In the genomic region with DNA sequence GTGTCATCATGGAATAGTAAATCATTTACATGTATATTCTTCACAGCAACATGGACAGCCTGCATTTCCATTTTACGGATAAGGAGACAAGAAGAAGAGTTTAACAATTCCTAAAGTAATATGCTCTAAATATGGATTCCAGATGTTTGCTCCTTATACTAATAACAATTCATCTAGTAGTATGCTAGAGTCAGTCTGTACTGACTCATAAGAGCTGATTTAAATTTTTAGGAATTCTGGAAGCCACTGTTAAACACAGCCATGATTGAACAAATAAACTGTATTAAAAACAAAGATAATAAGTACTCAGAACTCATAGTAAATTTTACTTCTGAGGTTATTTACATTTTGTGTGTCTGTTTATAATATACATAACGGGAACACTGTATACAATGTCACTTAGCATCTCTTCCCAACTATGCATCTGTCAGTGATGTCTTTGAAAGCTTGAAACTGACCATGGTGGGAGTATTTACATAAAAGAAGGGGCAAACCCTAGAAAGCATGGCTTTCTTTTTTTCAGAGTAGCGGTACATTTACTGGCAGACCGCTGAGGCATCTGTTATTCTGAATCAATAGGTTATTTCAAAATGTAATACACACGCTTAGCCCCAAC, we compare ENCODE assay signal across 30 cellular contexts.
"Had no signal": no experiment of that assay in that cellular context is flagged by ENCODE, and none has a peak within 500 bp of the region (broad histone marks: within the 10 kb centered on the region; RNA-seq: fewer than 3 reads in every experiment).

No MANE protein-coding gene starts in this region.

- H3K9ac ChIP-seq: neural progenitor cell had no signal

- H3K27me3 Mint-ChIP-seq: activated B cell treated with CpG ODN at 0.5 μM for 24 hours; activated CD8-positive, alpha-beta memory T cell treated with anti-CD3 and anti-CD28 coated beads, Interleukin-2, amount 10 ng/mL, durations not matched to agents 7 days and 5 days; activated naive CD8-positive, alpha-beta T cell; stimulated activated naive CD8-positive, alpha-beta T cell treated with anti-CD3 and anti-CD28 coated beads, Interleukin-15, Interleukin-2, amounts not matched to agents 100 ng/mL and 50 ng/mL, for 24 hours had no signal

- H3K4me3 Mint-ChIP-seq: activated B cell treated with CpG ODN at 0.5 μM for 24 hours; activated CD8-positive, alpha-beta memory T cell treated with anti-CD3 and anti-CD28 coated beads, Interleukin-2, amount 10 ng/mL, durations not matched to agents 7 days and 5 days; activated CD8-positive, alpha-beta T cell treated with anti-CD3 and anti-CD28 coated beads, Interleukin-2, amount 10 ng/mL, durations not matched to agents 7 days and 5 days; activated naive CD8-positive, alpha-beta T cell; activated T-cell treated with anti-CD3 and anti-CD28 coated beads, Interleukin-2, amount 50 U/mL, for 72 hours; natural killer cell; neural progenitor cell; stimulated activated naive CD8-positive, alpha-beta T cell treated with anti-CD3 and anti-CD28 coated beads, Interleukin-15, Interleukin-2, amounts not matched to agents 100 ng/mL and 50 ng/mL, for 24 hours; T-helper 2 cell treated with Interferon-gamma antibody and Interleukin-4, amounts not matched to agents 5 μg/mL and 100 μg/mL, for 36 hours had no signal

- H3K36me3 ChIP-seq: thoracic aorta, uterus had no signal

- H3K27me3 ChIP-seq: adrenal gland, ascending aorta, brain microvascular endothelial cell, gastroesophageal sphincter, hepatocyte, neural progenitor cell, uterus had no signal

- H3K9me3 ChIP-seq: adrenal gland, ascending aorta, gastroesophageal sphincter, left ventricle myocardium inferior, thoracic aorta, uterus had no signal

- H3K27ac Mint-ChIP-seq: activated B cell treated with CpG ODN at 0.5 μM for 24 hours; activated CD8-positive, alpha-beta memory T cell treated with anti-CD3 and anti-CD28 coated beads, Interleukin-2, amount 10 ng/mL, durations not matched to agents 7 days and 5 days; activated CD8-positive, alpha-beta T cell treated with anti-CD3 and anti-CD28 coated beads, Interleukin-2, amount 10 ng/mL, durations not matched to agents 7 days and 5 days; activated naive CD8-positive, alpha-beta T cell; natural killer cell; neural progenitor cell; T-helper 2 cell treated with Interferon-gamma antibody and Interleukin-4, amounts not matched to agents 5 μg/mL and 100 μg/mL, for 36 hours had no signal

- H3K9me3 Mint-ChIP-seq: activated B cell treated with CpG ODN at 0.5 μM for 24 hours; activated T-cell treated with anti-CD3 and anti-CD28 coated beads, Interleukin-2, amount 50 U/mL, for 72 hours; natural killer cell; neural progenitor cell; stimulated activated naive CD8-positive, alpha-beta T cell treated with anti-CD3 and anti-CD28 coated beads, Interleukin-15, Interleukin-2, amounts not matched to agents 100 ng/mL and 50 ng/mL, for 24 hours; T-helper 2 cell treated with Interferon-gamma antibody and Interleukin-4, amounts not matched to agents 5 μg/mL and 100 μg/mL, for 36 hours had no signal

- H2AFZ ChIP-seq: hepatocyte, neural progenitor cell had no signal

- H3K4me2 ChIP-seq: hepatocyte, neural progenitor cell had no signal

- H3K27ac ChIP-seq: adrenal gland, ascending aorta, brain microvascular endothelial cell, gastroesophageal sphincter, hepatocyte, left ventricle myocardium inferior, neural progenitor cell, skin epidermis, thoracic aorta, uterus had no signal

- H3K4me1 Mint-ChIP-seq: activated B cell treated with CpG ODN at 0.5 μM for 24 hours, neural progenitor cell had no signal

- H3K4me1 ChIP-seq: ascending aorta, left ventricle myocardium inferior, neural progenitor cell, uterus had no signal

- DNase-seq: activated B cell treated with CpG ODN at 0.5 μM for 24 hours; activated CD8-positive, alpha-beta memory T cell treated with anti-CD3 and anti-CD28 coated beads, Interleukin-2, amount 10 ng/mL, durations not matched to agents 7 days and 5 days; activated CD8-positive, alpha-beta T cell treated with anti-CD3 and anti-CD28 coated beads, Interleukin-2, amount 10 ng/mL, durations not matched to agents 7 days and 5 days; activated effector memory CD4-positive, alpha-beta T cell treated with Interleukin-2 at 50 U/mL for 16 hours; activated naive CD4-positive, alpha-beta T cell treated with Interleukin-2 at 50 U/mL for 16 hours; activated T-cell treated with anti-CD3 and anti-CD28 coated beads, Interleukin-2, amount 50 U/mL, for 72 hours; adrenal gland; brain microvascular endothelial cell; cortex of kidney; islet precursor cell; left ventricle myocardium inferior; mesendoderm; natural killer cell; occipital lobe; posterior cingulate gyrus; right cardiac atrium; stimulated activated CD4-positive, alpha-beta T cell treated with anti-CD3 and anti-CD28 coated beads, Interleukin-12 subunit alpha, Interleukin-12 subunit beta, amount 100 ng/mL, for 4 hours; stimulated activated CD4-positive, alpha-beta T cell treated with anti-CD3 and anti-CD28 coated beads, Interleukin-4, amount 100 ng/mL, for 1 hour; trophoblast cell; uterus had no signal

- H3K4me3 ChIP-seq: adrenal gland, ascending aorta, gastroesophageal sphincter, hepatocyte, left ventricle myocardium inferior, lung, neural progenitor cell, skin epidermis, thoracic aorta, uterus had no signal

- ATAC-seq: activated CD8-positive, alpha-beta memory T cell treated with anti-CD3 and anti-CD28 coated beads, Interleukin-2, amount 10 ng/mL, durations not matched to agents 7 days and 5 days; activated CD8-positive, alpha-beta T cell treated with anti-CD3 and anti-CD28 coated beads, Interleukin-2, amount 10 ng/mL, durations not matched to agents 7 days and 5 days; activated T-cell treated with anti-CD3 and anti-CD28 coated beads, Interleukin-2, amount 50 U/mL, for 72 hours; gastroesophageal sphincter; natural killer cell; right cardiac atrium had no signal
